In the genomic region with DNA sequence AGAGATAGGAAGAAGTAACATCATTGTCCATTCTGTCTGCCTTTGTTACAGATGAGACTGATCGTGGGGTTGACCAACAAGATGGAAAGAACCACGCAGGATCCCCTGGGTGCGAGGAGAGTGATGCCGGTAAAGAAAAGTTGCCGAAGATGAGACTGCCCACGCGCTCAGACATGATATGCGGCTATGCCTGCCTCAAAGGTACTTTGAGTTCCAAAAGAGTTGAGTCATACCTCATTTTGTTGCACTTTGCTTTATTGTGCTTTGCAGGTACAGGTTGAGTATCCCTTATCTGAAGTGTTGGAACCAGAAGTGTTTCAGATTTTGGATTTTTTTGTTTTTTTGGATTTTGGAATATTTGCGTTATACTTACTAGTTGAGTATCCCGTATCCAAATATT, we compare ENCODE assay signal across 22 cellular contexts. TPM values are rescaled to one million over a fixed set of nuclear protein-coding genes. Genes with fewer than 3 reads are reported as not detected.
DNase-seq lines count a peak whose midpoint lies in the region; ATAC-seq, FAIRE-seq and TF ChIP-seq lines count a peak whose summit lies in the region.
"Had no signal": no experiment of that assay in that cellular context is flagged by ENCODE, and none has a peak within 500 bp of the region (broad histone marks: within the 10 kb centered on the region; RNA-seq: fewer than 3 reads in every experiment).

No MANE protein-coding gene starts in this region.

- no peak for TF ChIP-seq POLR2A in breast epithelium (IDR thresholded peaks at IDR 0.05)

- H3K27ac ChIP-seq in breast epithelium: no peak overlapping the region
- no peak overlapping the region for H3K27ac ChIP-seq in foreskin keratinocyte

- no TSS peak for BruUV-seq in MCF 10A (replicated peaks; lab: Mats Ljungman, UMichigan)

- no peaks in the 10 kb centered on the region for H3K4me1 Mint-ChIP-seq in MCF 10A (ENCODE audit: insufficient read depth, unreplicated experiment)
- H3K4me1 Mint-ChIP-seq: H9 had no signal

- no peaks in the 10 kb centered on the region for H3K9me3 Mint-ChIP-seq in MCF 10A (ENCODE audit: unreplicated experiment)
- H3K9me3 Mint-ChIP-seq: CD8-positive, alpha-beta memory T cell; H9 had no signal

- H3K27me3 ChIP-seq in breast epithelium (no peaks in the 10 kb centered on the region), bronchial epithelial cell (ENCODE audit: control insufficient read depth, insufficient read depth, low read length) (no peaks in the 10 kb centered on the region), foreskin keratinocyte (no peaks in the 10 kb centered on the region)
- H3K27me3 ChIP-seq: BE2C had no signal

- POLR2A ChIA-PET in MCF 10A (lab: Yijun Ruan, JAX): no interaction called here

- intact Hi-C loops in MCF 10A (cut with micrococcal nuclease): no loop called here
- intact Hi-C loops in breast epithelium (cut with DNase I; ENCODE audit: low total_unique reads): no loop called here
- intact Hi-C loops in posterior cingulate gyrus (cut with DNase I): no loop called here

- H3K4me3 ChIP-seq in breast epithelium: no peak overlapping the region
- H3K4me3 ChIP-seq in bronchial epithelial cell (ENCODE audit: low read depth, low read length): no peak overlapping the region
- H3K4me3 ChIP-seq: GM12878 had no signal

- H3K36me3 ChIP-seq in breast epithelium: peaks cover 7% of the 10 kb centered on the region
- peaks cover 27% of the 10 kb centered on the region for H3K36me3 ChIP-seq in bronchial epithelial cell (ENCODE audit: control insufficient read depth, insufficient read depth, low read length)

- H3K9me3 ChIP-seq in breast epithelium: no peaks in the 10 kb centered on the region
- H3K9me3 ChIP-seq: BE2C had no signal

- DNase-seq in MCF 10A (ENCODE audit: unreplicated experiment) (peak; percentile 26), breast epithelium (ENCODE audit: low spot score in 2 of 2) (no peak), bronchial epithelial cell (ENCODE audit: low read depth) (peak; percentile 52), foreskin keratinocyte (peak; percentile 32 to 69), posterior cingulate gyrus (no peak), NCI-H2107 treated with DMSO at 0.1 percent for 48 hours (lab: John Stamatoyannopoulos, UW; ENCODE audit: unreplicated experiment) (no peak)
- DNase-seq: ACHN; BE2C; C1 segment of cervical spinal cord; CD4-positive, CD25-positive, alpha-beta regulatory T cell; CD8-positive, alpha-beta memory T cell; COR-L47; DMS 273 treated with DMSO at 0.1 percent for 48 hours; DMS53; DND-41; EL; H9 had no signal

- peak; percentile 71 for ATAC-seq in foreskin keratinocyte
- ATAC-seq: GM12878 had no signal

- TF ChIP-seq CTCF in MCF 10A (IDR thresholded peaks at IDR 0.05; ENCODE audit: unreplicated experiment): no peak
- TF ChIP-seq CTCF in breast epithelium (IDR thresholded peaks at IDR 0.05): no peak
- no peak for TF ChIP-seq CTCF in bronchial epithelial cell (IDR thresholded peaks at IDR 0.05; ENCODE audit: insufficient read depth, low read length, severe bottlenecking)
- no peak for TF ChIP-seq CTCF in foreskin keratinocyte (conservative IDR thresholded peaks at IDR 0.05)

- no peak for FAIRE-seq in bronchial epithelial cell (lab: Jason Lieb, UNC)
- FAIRE-seq: GM12878, GM19239, H1 had no signal

- no peaks in the 10 kb centered on the region for H3K27me3 Mint-ChIP-seq in MCF 10A (ENCODE audit: insufficient read depth, unreplicated experiment)
- H3K27me3 Mint-ChIP-seq: CD4-positive, CD25-positive, alpha-beta regulatory T cell; CD8-positive, alpha-beta memory T cell had no signal

- no peak overlapping the region for H3K27ac Mint-ChIP-seq in MCF 10A (ENCODE audit: low read depth, unreplicated experiment)
- H3K27ac Mint-ChIP-seq: CD4-positive, CD25-positive, alpha-beta regulatory T cell had no signal

- H3K36me3 Mint-ChIP-seq in MCF 10A (ENCODE audit: insufficient read depth, unreplicated experiment): peaks cover 80% of the 10 kb centered on the region

- H3K4me1 ChIP-seq in breast epithelium (no peaks in the 10 kb centered on the region), foreskin keratinocyte (peaks cover 7% of the 10 kb centered on the region)
- H3K4me1 ChIP-seq: BE2C had no signal

- CTCF ChIA-PET in MCF 10A (lab: Yijun Ruan, JAX): interaction anchor here (0.7 to 3.7 kb wide), 2 partner anchors 63 to 64 kb away, joined by 3 to 30 read pairs; no protein-coding TSS in a partner anchor

- no peak overlapping the region for H3K4me3 Mint-ChIP-seq in MCF 10A (ENCODE audit: unreplicated experiment)
- H3K4me3 Mint-ChIP-seq: CD4-positive, CD25-positive, alpha-beta regulatory T cell; CD8-positive, alpha-beta memory T cell; H9 had no signal

RNA-seq across cellular contexts. Expression of a gene that starts 12.2 kb away (rescaled TPM):
- not detected in 2 replicates for total RNA-seq in MCF 10A (2022)
- total RNA-seq in breast epithelium: under 1 TPM in 1 of 3 donors, not detected in 2; 0.29 TPM
- under 0.01 and 0.13 TPM in 2 replicates for total RNA-seq in bronchial epithelial cell
- total RNA-seq in foreskin keratinocyte: 0.04 TPM in 1 of 2 replicates, not detected in the other
- 0.02 TPM in 1 of 2 replicates, not detected in the other for polyA plus RNA-seq in foreskin keratinocyte
- total RNA-seq: CD4-positive, CD25-positive, alpha-beta regulatory T cell; G401; GM12878; HT1080 had no signal
- polyA plus RNA-seq: CD8-positive, alpha-beta memory T cell had no signal

RNA-seq across cellular contexts. Expression of a gene that starts 15.6 kb away (rescaled TPM):
- total RNA-seq in MCF 10A (2022) (15.1 and 17.4 TPM in 2 replicates), breast epithelium (10 to 100 TPM; 11.7 to 24.9 (median 22.8) TPM), bronchial epithelial cell (6.8 and 9.6 TPM in 2 replicates), foreskin keratinocyte (21.4 and 23.9 TPM in 2 replicates)
- polyA plus RNA-seq in foreskin keratinocyte: 10.1 and 12.3 TPM in 2 replicates

RNA-seq across cellular contexts. Expression of a gene that starts 19.0 kb away (rescaled TPM):
- total RNA-seq in MCF 10A (2022) (8.1 and 9.2 TPM in 2 replicates), breast epithelium (10 to 100 TPM in 2 of 3 donors, 1 to 10 TPM in 1; 1.4 to 27.4 (median 14.4) TPM), bronchial epithelial cell (1.0 and 3.7 TPM in 2 replicates), foreskin keratinocyte (6.7 and 7.6 TPM in 2 replicates)
- 8.4 and 10.1 TPM in 2 replicates for polyA plus RNA-seq in foreskin keratinocyte
- total RNA-seq: G401, HT1080 had no signal
- polyA plus RNA-seq: GM12878 had no signal

RNA-seq across cellular contexts. Expression of a gene that starts 40.5 kb away (rescaled TPM):
- total RNA-seq in MCF 10A (2022) (69.7 and 79.9 TPM in 2 replicates), breast epithelium (100 to 1,000 TPM; 196 to 242 (median 199) TPM), bronchial epithelial cell (60.6 and 69.9 TPM in 2 replicates), foreskin keratinocyte (106 and 107 TPM in 2 replicates)
- 141 and 152 TPM in 2 replicates for polyA plus RNA-seq in foreskin keratinocyte

RNA-seq across cellular contexts. Expression of a gene that starts 58.8 kb away (rescaled TPM):
- 0.19 and 0.25 TPM in 2 replicates for total RNA-seq in MCF 10A (2022)
- total RNA-seq in breast epithelium: 1 to 10 TPM in 1 of 3 donors, under 1 TPM in 2; 0.48 to 2.3 (median 0.73) TPM
- total RNA-seq in bronchial epithelial cell: 0.26 and 0.53 TPM in 2 replicates
- total RNA-seq in foreskin keratinocyte: 0.18 and 0.20 TPM in 2 replicates
- 0.07 and 0.11 TPM in 2 replicates for polyA plus RNA-seq in foreskin keratinocyte

Comparison
In these comparisons a context has a peak if more than half of its experiments do, and no peak if none do; other contexts are left out.
1. DNase-seq: peak in MCF 10A (single experiment), bronchial epithelial cell (single experiment) and foreskin keratinocyte (2 of 2); none in breast epithelium (0 of 2), posterior cingulate gyrus (0 of 10) and NCI-H2107 treated with DMSO at 0.1 percent for 48 hours (single experiment).